ENCODE assay signal across 9 cellular contexts in genomic region chr7:37942934-37943610, GRCh38. TPM values are rescaled to one million over a fixed set of nuclear protein-coding genes. Genes with fewer than 3 reads are reported as not detected.
A peak's percentile ranks its signal among the peaks of the same experiment; 100 is the strongest.
DNase-seq lines count a peak whose midpoint lies in the region; TF ChIP-seq lines count a peak whose summit lies in the region.
"Had no signal": no experiment of that assay in that cellular context is flagged by ENCODE, and none has a peak within 500 bp of the region (broad histone marks: within the 10 kb centered on the region; RNA-seq: fewer than 3 reads in every experiment).

No MANE protein-coding gene starts in this region.

- DNase-seq in NCI-H82 (lab: John Stamatoyannopoulos, UW), result peak; percentile 48
- no peak for DNase-seq in NCI-H82 treated with DMSO at 0.1 percent for 48 hours (lab: John Stamatoyannopoulos, UW; ENCODE audit: unreplicated experiment)
- no peak for DNase-seq in esophagus muscularis mucosa (ENCODE audit: extremely low spot score)
- peak; percentile 60 for DNase-seq in mucosa of gallbladder (ENCODE audit: low spot score)
- no peak for DNase-seq in GF-D8 (lab: John Stamatoyannopoulos, UW)
- DNase-seq in NCI-H2029 treated with DMSO at 0.1 percent for 48 hours (lab: John Stamatoyannopoulos, UW), result no peak
- no peak for DNase-seq in GM20000 (ENCODE audit: low spot score)
- DNase-seq in NOMO-1 treated with dmso at 0.1 percent for 144 hours (lab: John Stamatoyannopoulos, UW; ENCODE audit: unreplicated experiment), result no peak
- DNase-seq: NCI-H187 treated with DMSO at 0.1 percent for 48 hours had no signal

- 54% methylated on average over 9 of the region's 12 CpGs for WGBS in esophagus muscularis mucosa

- peaks cover 0 to 7% (median 0%) of the 10 kb centered on the region in 4 donors for H3K9me3 ChIP-seq in esophagus muscularis mucosa

- TF ChIP-seq EP300 in esophagus muscularis mucosa (IDR thresholded peaks at IDR 0.05), result no peak

- peak overlapping the region; percentile 34 to 62 (median 50) for H3K27ac ChIP-seq in esophagus muscularis mucosa (replicated peaks in 1 of 4)

- intact Hi-C loops in esophagus muscularis mucosa (cut with DNase I), result no loop called here

- TF ChIP-seq CTCF in esophagus muscularis mucosa (IDR thresholded peaks at IDR 0.05) (no peak), GM20000 (IDR thresholded peaks at IDR 0.05; ENCODE audit: extremely low read depth, missing control alignments) (no peak)

- no peak overlapping the region for H3K4me3 ChIP-seq in esophagus muscularis mucosa

- peaks cover 13 to 21% (median 17%) of the 10 kb centered on the region in 4 donors for H3K4me1 ChIP-seq in esophagus muscularis mucosa

- H3K27me3 ChIP-seq in esophagus muscularis mucosa, result no peaks in the 10 kb centered on the region

- no peak for TF ChIP-seq POLR2A in esophagus muscularis mucosa (IDR thresholded peaks at IDR 0.05; ENCODE audit: low read depth)

- H3K36me3 ChIP-seq in esophagus muscularis mucosa, result no peaks in the 10 kb centered on the region

RNA-seq across cellular contexts. Expression of gene EPDR1, which starts 22.6 kb away (rescaled TPM):
- 10 to 100 TPM; 24.9 to 35.5 (median 30.7) TPM for total RNA-seq in esophagus muscularis mucosa
- total RNA-seq in mucosa of gallbladder, result 23.2 TPM

RNA-seq across cellular contexts. Expression of gene SFRP4, which starts 26.5 kb away (rescaled TPM):
- total RNA-seq in esophagus muscularis mucosa, result 10 to 100 TPM in 1 of 4 donors, 1 to 10 TPM in 3; 3.0 to 11.3 (median 6.8) TPM
- total RNA-seq in mucosa of gallbladder, result 0.43 TPM

Comparison
In these comparisons a context has a peak if more than half of its experiments do, and no peak if none do; other contexts are left out.
1. DNase-seq: peak in NCI-H82 (single experiment) and mucosa of gallbladder (single experiment); none in NCI-H82 treated with DMSO at 0.1 percent for 48 hours (single experiment), esophagus muscularis mucosa (single experiment), GF-D8 (single experiment), NCI-H2029 treated with DMSO at 0.1 percent for 48 hours (single experiment), GM20000 (single experiment) and NOMO-1 treated with dmso at 0.1 percent for 144 hours (single experiment).